8 cellular contexts compared by ENCODE assay signal in genomic region chr17:1561420-1562177, GRCh38. TPM values are rescaled to one million over a fixed set of nuclear protein-coding genes. Genes with fewer than 3 reads are reported as not detected.
DNase-seq lines count a peak whose midpoint lies in the region; TF ChIP-seq lines count a peak whose summit lies in the region.

No MANE protein-coding gene starts in this region.

- intact Hi-C loops in testis (cut with DNase I; ENCODE audit: low total_unique reads) = no loop called here

- peak; percentile 66 for DNase-seq in GM13977 (ENCODE audit: low spot score)
- peak; percentile 45 for DNase-seq in HK-2 (ENCODE audit: unreplicated experiment)
- peak; percentile 12 for DNase-seq in activated CD4-positive, alpha-beta T cell treated with anti-CD3 and anti-CD28 coated beads for 1 hour
- DNase-seq in ecto neural progenitor cell (ENCODE audit: low spot score) = peak; percentile 76
- no peak for DNase-seq in testis
- no peak for DNase-seq in NCI-H1436 treated with DMSO at 0.1 percent for 48 hours (lab: John Stamatoyannopoulos, UW)
- no peak for DNase-seq in H4 (ENCODE audit: low spot score)

- H3K4me1 ChIP-seq in mesodermal cell (ENCODE audit: control insufficient read depth, insufficient read depth, low read length, poor library complexity, severe bottlenecking) (peaks cover 17% of the 10 kb centered on the region), testis (peaks cover 19% of the 10 kb centered on the region)

- in situ Hi-C loops in GM13977 (cut with MboI; ENCODE audit: low pct_unique_long_range_greater_than_20kb, low sequenced_read_pairs, unreplicated experiment) = no loop called here

- TF ChIP-seq POLR2A in testis (IDR thresholded peaks at IDR 0.05) = no peak

- WGBS in mesodermal cell (ENCODE audit: insufficient coverage in 2 of 2), 2 experiments = 6% methylated on average over 45 to 47 of the region's 47 CpGs
- WGBS in testis, 2 donors = 4 to 5% methylated on average over 19 to 45 of the region's 47 CpGs

- H3K9me3 ChIP-seq in mesodermal cell (ENCODE audit: control insufficient read depth, low read length) = no peaks in the 10 kb centered on the region
- no peaks in the 10 kb centered on the region for H3K9me3 ChIP-seq in testis

- peak overlapping the region; percentile 78 for H3K4me3 ChIP-seq in mesodermal cell (ENCODE audit: extremely low read depth, insufficient read depth, low read length, poor library complexity, severe bottlenecking)
- H3K4me3 ChIP-seq in testis = peak overlapping the region; percentile 68 to 95

- TF ChIP-seq CTCF in GM13977 (IDR thresholded peaks at IDR 0.05; ENCODE audit: extremely low read depth, insufficient read depth, missing control alignments) = peak; percentile 44
- peak in 2 of 3 experiments; percentile 8 to 32 for TF ChIP-seq CTCF in testis (IDR thresholded peaks at IDR 0.05)

- H3K27me3 ChIP-seq in testis = no peaks in the 10 kb centered on the region

- H3K36me3 ChIP-seq in mesodermal cell (ENCODE audit: control insufficient read depth, insufficient read depth, low read length) (peaks cover 28% of the 10 kb centered on the region), testis (ENCODE audit: low read depth, missing control alignments) (no peaks in the 10 kb centered on the region)

- peak overlapping the region; percentile 72 for H3K27ac ChIP-seq in mesodermal cell (ENCODE audit: low read depth, low read length, severe bottlenecking)
- peak overlapping the region in 1 of 2 donors; percentile 88 for H3K27ac ChIP-seq in testis

RNA-seq across cellular contexts. Expression of gene PITPNA, which starts 1.0 kb away (rescaled TPM):
- 57.0 TPM for polyA plus RNA-seq in mesodermal cell (2013, experiment 1 of 2)
- 54.2 TPM for polyA plus RNA-seq in mesodermal cell (2013, experiment 2 of 2)
- 10 to 100 TPM; 52.7 to 53.1 TPM for total RNA-seq in testis
- polyA plus RNA-seq in testis (ENCODE audit: insufficient read depth, low read depth, low replicate concordance) = 92.4 TPM
- total RNA-seq in H4 (2014; rRNA removed; shearing (Covaris generic)) = 21.8 and 30.5 TPM in 2 replicates

RNA-seq across cellular contexts. Expression of gene INPP5K, which starts 45.2 kb away (rescaled TPM):
- polyA plus RNA-seq in mesodermal cell (2013, experiment 1 of 2) = 23.8 TPM
- polyA plus RNA-seq in mesodermal cell (2013, experiment 2 of 2) = 19.8 TPM
- 10 to 100 TPM; 83.4 to 87.8 TPM for total RNA-seq in testis
- 81.2 TPM for polyA plus RNA-seq in testis (ENCODE audit: insufficient read depth, low read depth, low replicate concordance)
- total RNA-seq in H4 (2014; rRNA removed; shearing (Covaris generic)) = 34.1 and 47.0 TPM in 2 replicates

Comparison
In these comparisons a context has a peak if more than half of its experiments do, and no peak if none do; other contexts are left out.
1. DNase-seq: peak in GM13977 (single experiment), HK-2 (single experiment), activated CD4-positive, alpha-beta T cell treated with anti-CD3 and anti-CD28 coated beads for 1 hour (single experiment) and ecto neural progenitor cell (single experiment); none in testis (single experiment), NCI-H1436 treated with DMSO at 0.1 percent for 48 hours (single experiment) and H4 (single experiment).